20 cellular contexts compared by ENCODE assay signal in genomic region chrX:56786889-56787733, GRCh38. TPM values are rescaled to one million over a fixed set of nuclear protein-coding genes. Genes with fewer than 3 reads are reported as not detected.
DNase-seq lines count a peak whose midpoint lies in the region; ATAC-seq lines count a peak whose summit lies in the region.
"Had no signal": no experiment of that assay in that cellular context is flagged by ENCODE, and none has a peak within 500 bp of the region (broad histone marks: within the 10 kb centered on the region; RNA-seq: fewer than 3 reads in every experiment).

No MANE protein-coding gene starts in this region.

- no peaks in the 10 kb centered on the region for H3K9me3 ChIP-seq in BLaER1 treated with 17β-estradiol and CSF1 and Interleukin-3, amounts not matched to agents 10 nM and 100 nM (replicated peaks in 1 of 11)
- H3K9me3 ChIP-seq: esophagus muscularis mucosa, psoas muscle, thyroid gland had no signal

- no peak overlapping the region for H3K4me3 ChIP-seq in BLaER1 treated with 17β-estradiol and CSF1 and Interleukin-3, amounts not matched to agents 10 nM and 100 nM
- H3K4me3 ChIP-seq: esophagus muscularis mucosa, psoas muscle, skin epidermis, thyroid gland had no signal

- peaks cover 36 to 72% (median 49%) of the 10 kb centered on the region in 10 experiments for H3K4me1 ChIP-seq in BLaER1 treated with 17β-estradiol and CSF1 and Interleukin-3, amounts not matched to agents 10 nM and 100 nM
- H3K4me1 ChIP-seq: psoas muscle had no signal

- H3K4me3 Mint-ChIP-seq in T-helper 2 cell treated with Interferon-gamma antibody and Interleukin-4, amounts not matched to agents 5 μg/mL and 100 μg/mL, for 36 hours = no peak overlapping the region
- H3K4me3 Mint-ChIP-seq in activated T-helper 2 cell treated with anti-CD3 and anti-CD28 coated beads, Interferon-gamma antibody, Interleukin-2, Interleukin-4, amounts not matched to agents 10 μg/mL and 5 μg/mL and 100 μg/mL, durations not matched to agents 14 hours and 24 hours and 36 hours (ENCODE audit: low read depth) = no peak overlapping the region
- no peak overlapping the region for H3K4me3 Mint-ChIP-seq in naive B cell

- DNase-seq in T-helper 2 cell treated with Interferon-gamma antibody and Interleukin-4, amounts not matched to agents 5 μg/mL and 100 μg/mL, for 36 hours (ENCODE audit: low spot score) = no peak
- DNase-seq in T-helper 2 cell (no peak), naive B cell (no peak), NCI-H345 (lab: John Stamatoyannopoulos, UW) (no peak), DMS79 (lab: John Stamatoyannopoulos, UW) (no peak)
- no peak for DNase-seq in activated T-helper 2 cell treated with anti-CD3 and anti-CD28 coated beads, Interferon-gamma antibody, Interleukin-2, Interleukin-4, amounts not matched to agents 10 μg/mL and 5 μg/mL and 100 μg/mL, durations not matched to agents 14 hours and 24 hours and 36 hours (ENCODE audit: low spot score)
- DNase-seq: 8988T; activated naive CD4-positive, alpha-beta T cell treated with Interleukin-2 at 50 U/mL for 16 hours; AML-193; effector CD8-positive, alpha-beta T cell; NCI-H1694 treated with DMSO at 0.1 percent for 48 hours; psoas muscle; RPMI8226; stimulated activated CD4-positive, alpha-beta T cell treated with anti-CD3 and anti-CD28 coated beads, Interleukin-1b, Interleukin-23, amount 100 ng/mL, for 48 hours; thyroid gland had no signal

- H3K27ac ChIP-seq in BLaER1 treated with 17β-estradiol and CSF1 and Interleukin-3, amounts not matched to agents 10 nM and 100 nM = no peak overlapping the region
- H3K27ac ChIP-seq: esophagus muscularis mucosa, psoas muscle, thyroid gland had no signal

- H3K27me3 Mint-ChIP-seq in T-helper 2 cell treated with Interferon-gamma antibody and Interleukin-4, amounts not matched to agents 5 μg/mL and 100 μg/mL, for 36 hours (ENCODE audit: low read depth) = no peaks in the 10 kb centered on the region
- no peaks in the 10 kb centered on the region for H3K27me3 Mint-ChIP-seq in activated T-helper 2 cell treated with anti-CD3 and anti-CD28 coated beads, Interferon-gamma antibody, Interleukin-2, Interleukin-4, amounts not matched to agents 10 μg/mL and 5 μg/mL and 100 μg/mL, durations not matched to agents 14 hours and 24 hours and 36 hours (ENCODE audit: low read depth)
- H3K27me3 Mint-ChIP-seq in naive B cell = no peaks in the 10 kb centered on the region

- H4K20me1 ChIP-seq in BLaER1 treated with 17β-estradiol and CSF1 and Interleukin-3, amounts not matched to agents 10 nM and 100 nM = peaks cover 0 to 9% (median 5%) of the 10 kb centered on the region in 11 experiments; a peak in 6 of 22 replicates

- H3K9me3 Mint-ChIP-seq in T-helper 2 cell treated with Interferon-gamma antibody and Interleukin-4, amounts not matched to agents 5 μg/mL and 100 μg/mL, for 36 hours = no peaks in the 10 kb centered on the region
- H3K9me3 Mint-ChIP-seq in activated T-helper 2 cell treated with anti-CD3 and anti-CD28 coated beads, Interferon-gamma antibody, Interleukin-2, Interleukin-4, amounts not matched to agents 10 μg/mL and 5 μg/mL and 100 μg/mL, durations not matched to agents 14 hours and 24 hours and 36 hours = no peaks in the 10 kb centered on the region
- no peaks in the 10 kb centered on the region for H3K9me3 Mint-ChIP-seq in naive B cell

- peaks cover 0 to 3% (median 0%) of the 10 kb centered on the region in 11 experiments; a peak in 2 of 22 replicates for H3K27me3 ChIP-seq in BLaER1 treated with 17β-estradiol and CSF1 and Interleukin-3, amounts not matched to agents 10 nM and 100 nM
- H3K27me3 ChIP-seq: esophagus muscularis mucosa, thyroid gland had no signal

- H3K27ac Mint-ChIP-seq in T-helper 2 cell treated with Interferon-gamma antibody and Interleukin-4, amounts not matched to agents 5 μg/mL and 100 μg/mL, for 36 hours = peak overlapping the region; percentile 63
- peak overlapping the region; percentile 56 for H3K27ac Mint-ChIP-seq in activated T-helper 2 cell treated with anti-CD3 and anti-CD28 coated beads, Interferon-gamma antibody, Interleukin-2, Interleukin-4, amounts not matched to agents 10 μg/mL and 5 μg/mL and 100 μg/mL, durations not matched to agents 14 hours and 24 hours and 36 hours
- H3K27ac Mint-ChIP-seq in naive B cell = peak overlapping the region in 5 of 6 donors; percentile 4 to 84 (median 51)

- intact Hi-C loops in activated T-helper 2 cell treated with anti-CD3 and anti-CD28 coated beads, Interferon-gamma antibody, Interleukin-2, Interleukin-4, amounts not matched to agents 10 μg/mL and 5 μg/mL and 100 μg/mL, durations not matched to agents 14 hours and 24 hours and 36 hours (cut with micrococcal nuclease) = no loop called here

- H3K4me1 Mint-ChIP-seq in T-helper 2 cell treated with Interferon-gamma antibody and Interleukin-4, amounts not matched to agents 5 μg/mL and 100 μg/mL, for 36 hours (ENCODE audit: low read depth) = peaks cover 21% of the 10 kb centered on the region
- peaks cover 22% of the 10 kb centered on the region for H3K4me1 Mint-ChIP-seq in activated T-helper 2 cell treated with anti-CD3 and anti-CD28 coated beads, Interferon-gamma antibody, Interleukin-2, Interleukin-4, amounts not matched to agents 10 μg/mL and 5 μg/mL and 100 μg/mL, durations not matched to agents 14 hours and 24 hours and 36 hours (ENCODE audit: low read depth)
- H3K4me1 Mint-ChIP-seq in naive B cell = peaks cover 21 to 58% (median 36%) of the 10 kb centered on the region in 3 donors

- H3K9ac ChIP-seq in BLaER1 treated with 17β-estradiol and CSF1 and Interleukin-3, amounts not matched to agents 10 nM and 100 nM = no peak overlapping the region

- ATAC-seq in naive B cell (ENCODE audit: low read depth in 2 of 2) = no peak
- no peak for ATAC-seq in GM19023 (IDR thresholded peaks at IDR 0.05; ENCODE audit: unreplicated experiment)
- ATAC-seq: SK-N-SH treated with all-trans-retinoic acid at 6 μM for 48 hours had no signal

- peaks cover 0 to 37% (median 7%) of the 10 kb centered on the region in 11 experiments; a peak in 5 of 22 replicates for H3K36me3 ChIP-seq in BLaER1 treated with 17β-estradiol and CSF1 and Interleukin-3, amounts not matched to agents 10 nM and 100 nM
- H3K36me3 ChIP-seq: esophagus muscularis mucosa, thyroid gland had no signal

- peaks cover 7% of the 10 kb centered on the region for H3K36me3 Mint-ChIP-seq in T-helper 2 cell treated with Interferon-gamma antibody and Interleukin-4, amounts not matched to agents 5 μg/mL and 100 μg/mL, for 36 hours (ENCODE audit: low read depth)
- peaks cover 12% of the 10 kb centered on the region for H3K36me3 Mint-ChIP-seq in activated T-helper 2 cell treated with anti-CD3 and anti-CD28 coated beads, Interferon-gamma antibody, Interleukin-2, Interleukin-4, amounts not matched to agents 10 μg/mL and 5 μg/mL and 100 μg/mL, durations not matched to agents 14 hours and 24 hours and 36 hours (ENCODE audit: low read depth)
- H3K36me3 Mint-ChIP-seq in naive B cell = peaks cover 0 to 5% of the 10 kb centered on the region in 2 donors

- H3K4me2 ChIP-seq in BLaER1 treated with 17β-estradiol and CSF1 and Interleukin-3, amounts not matched to agents 10 nM and 100 nM = peak overlapping the region; percentile 23 to 71 (median 59); a peak in 19 of 22 replicates

RNA-seq across cellular contexts. Expression of gene NBDY, which starts 58.1 kb away (rescaled TPM):
- 33.9 and 36.5 TPM in 2 replicates for total RNA-seq in activated T-helper 2 cell treated with anti-CD3 and anti-CD28 coated beads, Interferon-gamma antibody, Interleukin-2, Interleukin-4, amounts not matched to agents 10 μg/mL and 5 μg/mL and 100 μg/mL, durations not matched to agents 14 hours and 24 hours and 36 hours
- polyA plus RNA-seq in naive B cell (ENCODE audit: low read depth in 6 of 6) = 10 to 100 TPM; 44.9 to 69.1 (median 54.8) TPM
